ENCODE assay signal across 14 cellular contexts in the genomic region with DNA sequence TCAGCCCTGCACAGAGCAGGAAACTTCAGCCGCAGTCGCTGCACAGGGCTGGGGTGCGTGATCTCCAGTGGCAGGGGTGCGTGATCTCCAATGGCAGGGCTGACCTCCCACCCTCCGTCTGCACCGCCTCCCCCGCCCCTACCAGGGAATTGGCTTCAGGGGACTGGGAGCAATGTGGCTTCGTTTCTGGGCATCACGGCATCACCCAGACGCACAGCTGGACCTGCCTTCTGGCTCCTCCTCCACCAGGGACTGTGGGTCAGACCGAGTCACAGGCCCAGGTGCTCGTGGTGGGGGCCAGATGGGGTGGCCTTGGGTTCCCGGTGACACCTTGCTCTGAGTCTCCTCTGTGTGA. TPM values are rescaled to one million over a fixed set of nuclear protein-coding genes. Genes with fewer than 3 reads are reported as not detected.
DNase-seq lines count a peak whose midpoint lies in the region; ATAC-seq, FAIRE-seq and TF ChIP-seq lines count a peak whose summit lies in the region.
"Had no signal": no experiment of that assay in that cellular context is flagged by ENCODE, and none has a peak within 500 bp of the region (broad histone marks: within the 10 kb centered on the region; RNA-seq: fewer than 3 reads in every experiment).

No MANE protein-coding gene starts in this region.

- no TSS peak for BruUV-seq in endothelial cell of umbilical vein (replicated peaks; lab: Mats Ljungman, UMichigan)

- no peak overlapping the region for H3K4me3 ChIP-seq in left ventricle myocardium inferior
- H3K4me3 ChIP-seq in endothelial cell of umbilical vein (replicated peaks in 1 of 3; ENCODE audit: insufficient read depth in 1 of 3, low read depth in 1 of 3, low read length in 3 of 3): no peak overlapping the region
- H3K4me3 ChIP-seq in upper lobe of left lung: no peak overlapping the region
- no peak overlapping the region for H3K4me3 ChIP-seq in SJCRH30
- H3K4me3 ChIP-seq: uterus had no signal

- dilution Hi-C loops in endothelial cell of umbilical vein (cut with MboI; ENCODE audit: extremely low pct_ligation_motif_present, low sequenced_read_pairs): no loop called here

- H3K4me2 ChIP-seq in endothelial cell of umbilical vein (ENCODE audit: insufficient read depth, low read length): no peak overlapping the region

- no peak for TF ChIP-seq EP300 in upper lobe of left lung (IDR thresholded peaks at IDR 0.05)

- intact Hi-C loops in Right ventricle myocardium inferior (cut with DNase I): no loop called here
- intact Hi-C loops in left ventricle myocardium inferior (cut with micrococcal nuclease): no loop called here
- intact Hi-C loops in endothelial cell of umbilical vein (cut with micrococcal nuclease): loop anchor here (2.0 kb wide), 1 partner anchor 22 kb away; no protein-coding TSS in a partner anchor

- TF ChIP-seq POLR2A in endothelial cell of umbilical vein (IDR thresholded peaks at IDR 0.05; ENCODE audit: low read depth, low read length): no peak
- TF ChIP-seq POLR2A in upper lobe of left lung (IDR thresholded peaks at IDR 0.05): no peak

- H3K9me1 ChIP-seq in endothelial cell of umbilical vein (replicated peaks; ENCODE audit: control insufficient read depth, extremely low read depth, insufficient read depth, low read length): no peaks in the 10 kb centered on the region

- WGBS in upper lobe of left lung, 2 donors: 91 to 93% methylated on average over 4 to 12 of the region's 13 CpGs

- no peak overlapping the region for H2AFZ ChIP-seq in endothelial cell of umbilical vein (ENCODE audit: low read depth, low read length)

- H3K4me1 ChIP-seq in left ventricle myocardium inferior (peaks cover 33% of the 10 kb centered on the region), endothelial cell of umbilical vein (ENCODE audit: control insufficient read depth, extremely low read depth, insufficient read depth, low read length) (peaks cover 25% of the 10 kb centered on the region), upper lobe of left lung (peaks cover 8 to 47% (median 18%) of the 10 kb centered on the region in 4 donors), foreskin keratinocyte (no peaks in the 10 kb centered on the region), SJCRH30 (no peaks in the 10 kb centered on the region)
- H3K4me1 ChIP-seq: ascending aorta had no signal

- no peak for FAIRE-seq in endothelial cell of umbilical vein (lab: Jason Lieb, UNC)
- FAIRE-seq: endometrium had no signal

- POLR2A ChIA-PET in endothelial cell of umbilical vein (lab: Charles Lee): no interaction called here

- no peaks in the 10 kb centered on the region for H4K20me1 ChIP-seq in endothelial cell of umbilical vein (replicated peaks; ENCODE audit: control insufficient read depth, extremely low read depth, insufficient read depth, low read length)

- DNase-seq in Right ventricle myocardium inferior (ENCODE audit: missing footprints): peak; percentile 9
- no peak for DNase-seq in left ventricle myocardium inferior
- peak; percentile 61 for DNase-seq in RPMI7951 (ENCODE audit: low read depth)
- no peak for DNase-seq in endothelial cell of umbilical vein (ENCODE audit: low read depth, low spot score)
- DNase-seq in upper lobe of left lung: peak; percentile 18 to 36
- DNase-seq in foreskin keratinocyte: no peak
- no peak for DNase-seq in SKM-1 treated with dmso at 0.1 percent for 144 hours (lab: John Stamatoyannopoulos, UW; ENCODE audit: unreplicated experiment)
- no peak for DNase-seq in SJCRH30
- DNase-seq: hypothalamus, KG1, retina had no signal

- TF ChIP-seq CTCF in left ventricle myocardium inferior (IDR thresholded peaks at IDR 0.05; ENCODE audit: borderline replicate concordance) (no peak), endothelial cell of umbilical vein (IDR thresholded peaks at IDR 0.05; ENCODE audit: extremely low read depth in 1 of 2, insufficient read depth in 1 of 2, low read depth in 1 of 2, low read length in 2 of 2) (no peak), upper lobe of left lung (IDR thresholded peaks at IDR 0.05) (no peak), foreskin keratinocyte (conservative IDR thresholded peaks at IDR 0.05) (no peak)

- H3K9ac ChIP-seq in endothelial cell of umbilical vein (replicated peaks; ENCODE audit: extremely low read depth, insufficient read depth, low read length): no peak overlapping the region

- H3K9me3 ChIP-seq in left ventricle myocardium inferior (replicated peaks) (no peaks in the 10 kb centered on the region), endothelial cell of umbilical vein (replicated peaks; ENCODE audit: control insufficient read depth, insufficient read depth, low read length) (no peaks in the 10 kb centered on the region), upper lobe of left lung (no peaks in the 10 kb centered on the region), SJCRH30 (replicated peaks) (no peaks in the 10 kb centered on the region)
- H3K9me3 ChIP-seq: ascending aorta, uterus had no signal

- H3K27ac ChIP-seq in left ventricle myocardium inferior (replicated peaks) (no peak overlapping the region), endothelial cell of umbilical vein (ENCODE audit: insufficient read depth, low read depth, low read length) (peak overlapping the region; percentile 78), upper lobe of left lung (no peak overlapping the region), foreskin keratinocyte (no peak overlapping the region), SJCRH30 (no peak overlapping the region)
- H3K27ac ChIP-seq: ascending aorta had no signal

- ATAC-seq in Right ventricle myocardium inferior: no peak
- ATAC-seq in upper lobe of left lung (ENCODE audit: low FRiP score in 2 of 2): no peak
- no peak for ATAC-seq in foreskin keratinocyte

- no peaks in the 10 kb centered on the region for H3K36me3 ChIP-seq in left ventricle myocardium inferior
- H3K36me3 ChIP-seq in endothelial cell of umbilical vein (ENCODE audit: control insufficient read depth in 2 of 2, extremely low read depth in 1 of 2, insufficient read depth in 2 of 2, low read length in 2 of 2): no peaks in the 10 kb centered on the region
- H3K36me3 ChIP-seq in upper lobe of left lung: no peaks in the 10 kb centered on the region
- no peaks in the 10 kb centered on the region for H3K36me3 ChIP-seq in SJCRH30
- H3K36me3 ChIP-seq: ascending aorta, uterus had no signal

- H3K79me2 ChIP-seq in endothelial cell of umbilical vein (ENCODE audit: control insufficient read depth, insufficient read depth, low read length): no peaks in the 10 kb centered on the region

- H3K27me3 ChIP-seq in left ventricle myocardium inferior (ENCODE audit: low read depth) (peaks cover 25% of the 10 kb centered on the region), endothelial cell of umbilical vein (ENCODE audit: control insufficient read depth in 2 of 2, insufficient read depth in 2 of 2, low read length in 2 of 2) (no peaks in the 10 kb centered on the region), upper lobe of left lung (no peaks in the 10 kb centered on the region), foreskin keratinocyte (peaks cover 29% of the 10 kb centered on the region), SJCRH30 (no peaks in the 10 kb centered on the region)
- H3K27me3 ChIP-seq: ascending aorta, uterus had no signal

- CTCF ChIA-PET in endothelial cell of umbilical vein (lab: Charles Lee): interaction anchor here (1.0 to 1.6 kb wide), 4 partner anchors 9 to 74 kb away, joined by 3 to 6 read pairs (median 4); no protein-coding TSS in a partner anchor

TF ChIP-seq in endothelial cell of umbilical vein, 7 proteins besides CTCF, POLR2A, EP300 and RAD21:
- TF ChIP-seq, protein P1, sequence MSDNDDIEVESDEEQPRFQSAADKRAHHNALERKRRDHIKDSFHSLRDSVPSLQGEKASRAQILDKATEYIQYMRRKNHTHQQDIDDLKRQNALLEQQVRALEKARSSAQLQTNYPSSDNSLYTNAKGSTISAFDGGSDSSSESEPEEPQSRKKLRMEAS (IDR thresholded peaks at IDR 0.05; ENCODE audit: insufficient read depth, insufficient read length): no peak
- TF ChIP-seq MYC (IDR thresholded peaks at IDR 0.05; ENCODE audit: low read depth, low read length): no peak
- no peak for TF ChIP-seq GATA2 (IDR thresholded peaks at IDR 0.05; ENCODE audit: insufficient read depth, insufficient read length, low read depth, low read length)
- no peak for TF ChIP-seq FOS (IDR thresholded peaks at IDR 0.05; ENCODE audit: borderline replicate concordance, insufficient read depth, low read length)
TF ChIP-seq in endothelial cell of umbilical vein: peak in this region for 0.

RNA-seq across cellular contexts. Expression of a gene that starts 51.0 kb away (rescaled TPM):
- total RNA-seq in Right ventricle myocardium inferior (2.1 TPM), left ventricle myocardium inferior (1.4 TPM), endothelial cell of umbilical vein (3.1 and 5.1 TPM in 2 replicates), upper lobe of left lung (1 to 10 TPM; 1.3 to 8.6 (median 4.4) TPM), foreskin keratinocyte (0.18 and 0.31 TPM in 2 replicates)
- 51.8 and 62.2 TPM in 2 replicates for total RNA-seq in RPMI7951 (2014; rRNA removed; shearing (Covaris generic))
- polyA plus RNA-seq in endothelial cell of umbilical vein (7.1 and 7.3 TPM in 2 replicates), foreskin keratinocyte (0.06 and 0.07 TPM in 2 replicates)
- polyA plus RNA-seq in endothelial cell of umbilical vein (2011; cell fraction: cytosol; rRNA removed): 4.2 and 6.1 TPM in 2 replicates
- 31.8 and 34.4 TPM in 2 replicates for polyA plus RNA-seq in endothelial cell of umbilical vein (2011; cell fraction: nucleus; rRNA removed)
- polyA plus RNA-seq in endothelial cell of umbilical vein (2012): 4.8 and 5.4 TPM in 2 replicates
- 5.6 and 7.4 TPM in 2 replicates for polyA minus RNA-seq in endothelial cell of umbilical vein
- polyA minus RNA-seq in endothelial cell of umbilical vein (2011; cell fraction: cytosol; rRNA and poly(A)+ RNA removed): 7.0 TPM
- 10.2 and 12.1 TPM in 2 replicates for polyA minus RNA-seq in endothelial cell of umbilical vein (2011; cell fraction: nucleus; rRNA and poly(A)+ RNA removed)
- total RNA-seq in SJCRH30 (2014; rRNA removed; shearing (Covaris generic)): 0.15 and 0.20 TPM in 2 replicates
- total RNA-seq: ascending aorta had no signal

Comparison
In these comparisons a context has a peak if more than half of its experiments do, and no peak if none do; other contexts are left out.
1. DNase-seq: peak in Right ventricle myocardium inferior (single experiment), RPMI7951 (single experiment) and upper lobe of left lung (2 of 2); none in left ventricle myocardium inferior (single experiment), endothelial cell of umbilical vein (single experiment), foreskin keratinocyte (0 of 2), SKM-1 treated with dmso at 0.1 percent for 144 hours (single experiment) and SJCRH30 (0 of 2).